28 cellular contexts compared by ENCODE assay signal in the genomic region with DNA sequence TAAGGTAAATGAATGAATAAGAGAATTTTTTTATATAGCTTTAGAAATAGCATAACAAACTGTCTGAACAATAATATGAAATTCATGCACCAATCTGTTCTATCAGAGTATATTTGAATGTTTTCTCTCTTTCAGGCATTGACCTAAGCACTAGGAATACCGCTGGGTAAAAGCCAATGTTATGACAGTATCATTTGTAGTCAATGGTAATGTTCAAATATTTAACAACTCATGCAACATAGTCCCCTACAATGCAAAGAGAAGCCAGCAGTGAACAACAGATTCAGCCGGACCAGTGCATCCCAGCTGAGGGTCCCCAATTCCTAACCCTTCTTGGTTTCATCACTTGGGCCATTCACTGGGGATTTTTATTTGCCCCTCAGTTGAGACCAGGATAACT.
"Had no signal": no experiment of that assay in that cellular context is flagged by ENCODE, and none has a peak within 500 bp of the region (broad histone marks: within the 10 kb centered on the region; RNA-seq: fewer than 3 reads in every experiment).

No MANE protein-coding gene starts in this region.

- DNase-seq: hippocampal formation; kidney glomerular epithelial cell; left cardiac atrium; left lung; lower lobe of right lung; mammary epithelial cell; mesenchymal stem cell; naive thymus-derived CD8-positive, alpha-beta T cell; occipital lobe; right lobe of liver; stimulated activated CD4-positive, alpha-beta T cell treated with anti-CD3 and anti-CD28 coated beads, Interleukin-1b, Interleukin-23, amount 100 ng/mL, for 48 hours; stimulated activated CD4-positive, alpha-beta T cell treated with anti-CD3 and anti-CD28 coated beads, Interleukin-2, amount 100 ng/mL, for 48 hours; stimulated activated CD4-positive, alpha-beta T cell treated with anti-CD3 and anti-CD28 coated beads, Interleukin-4, amount 100 ng/mL, for 4 hours; stimulated activated CD8-positive, alpha-beta memory T cell treated with anti-CD3 and anti-CD28 coated beads, Interleukin-4, amount 100 ng/mL, for 48 hours; stimulated activated naive CD4-positive, alpha-beta T cell treated with Interleukin-2 at 50 U/mL for 16 hours; stimulated activated naive CD8-positive, alpha-beta T cell treated with anti-CD3 and anti-CD28 coated beads, Interleukin-15, amount 100 ng/mL, for 72 hours; substantia nigra; transverse colon; upper lobe of left lung had no signal

- H3K27ac Mint-ChIP-seq: nephron; progenitor cell of endocrine pancreas; stimulated activated memory B cell treated with anti-CD40 and anti-IgM and Interleukin-4, amounts not matched to agents 10 μg/mL and 1 μg/mL and 100 μg/mL, for 72 hours; stimulated activated naive CD8-positive, alpha-beta T cell treated with anti-CD3 and anti-CD28 coated beads, Interleukin-15, amount 100 ng/mL, for 72 hours had no signal

- H3K27me3 ChIP-seq: left lung, neutrophil, right atrium auricular region, right lobe of liver, transverse colon, upper lobe of left lung, vagina had no signal

- FAIRE-seq: keratinocyte had no signal

- H3K27me3 Mint-ChIP-seq: naive thymus-derived CD8-positive, alpha-beta T cell; progenitor cell of endocrine pancreas; stimulated activated memory B cell treated with anti-CD40 and anti-IgM and Interleukin-4, amounts not matched to agents 10 μg/mL and 1 μg/mL and 100 μg/mL, for 72 hours; stimulated activated naive CD8-positive, alpha-beta T cell treated with anti-CD3 and anti-CD28 coated beads, Interleukin-15, amount 100 ng/mL, for 72 hours had no signal

- ATAC-seq: left cardiac atrium; left lung; lower lobe of right lung; naive thymus-derived CD8-positive, alpha-beta T cell; stimulated activated memory B cell treated with anti-CD40 and anti-IgM and Interleukin-4, amounts not matched to agents 10 μg/mL and 1 μg/mL and 100 μg/mL, for 72 hours; stimulated activated naive CD8-positive, alpha-beta T cell treated with anti-CD3 and anti-CD28 coated beads, Interleukin-15, amount 100 ng/mL, for 72 hours had no signal

- H3K4me3 Mint-ChIP-seq: naive thymus-derived CD8-positive, alpha-beta T cell; nephron; neural crest cell; stimulated activated memory B cell treated with anti-CD40 and anti-IgM and Interleukin-4, amounts not matched to agents 10 μg/mL and 1 μg/mL and 100 μg/mL, for 72 hours; stimulated activated naive CD8-positive, alpha-beta T cell treated with anti-CD3 and anti-CD28 coated beads, Interleukin-15, amount 100 ng/mL, for 72 hours had no signal

- H3K9me3 ChIP-seq: left lung, lower lobe of right lung, neutrophil, right atrium auricular region, right lobe of liver, transverse colon, upper lobe of left lung, vagina had no signal

- H3K4me1 Mint-ChIP-seq: nephron had no signal

- H3K4me2 ChIP-seq: smooth muscle cell had no signal

- H3K9me3 Mint-ChIP-seq: naive thymus-derived CD8-positive, alpha-beta T cell; nephron; neural crest cell; stimulated activated memory B cell treated with anti-CD40 and anti-IgM and Interleukin-4, amounts not matched to agents 10 μg/mL and 1 μg/mL and 100 μg/mL, for 72 hours; stimulated activated naive CD8-positive, alpha-beta T cell treated with anti-CD3 and anti-CD28 coated beads, Interleukin-15, amount 100 ng/mL, for 72 hours had no signal

- H3K36me3 ChIP-seq: left lung, lower lobe of right lung, neutrophil, right atrium auricular region, right lobe of liver, transverse colon, upper lobe of left lung, vagina had no signal

- H3K4me1 ChIP-seq: left lung, lower lobe of right lung, right atrium auricular region, right lobe of liver, transverse colon, upper lobe of left lung had no signal

- H3K36me3 Mint-ChIP-seq: naive thymus-derived CD8-positive, alpha-beta T cell; stimulated activated memory B cell treated with anti-CD40 and anti-IgM and Interleukin-4, amounts not matched to agents 10 μg/mL and 1 μg/mL and 100 μg/mL, for 72 hours had no signal

- H3K4me3 ChIP-seq: left lung, lower lobe of right lung, right atrium auricular region, right lobe of liver, smooth muscle cell, transverse colon, upper lobe of left lung, vagina had no signal

- H3K27ac ChIP-seq: left lung, lower lobe of right lung, neutrophil, right atrium auricular region, right lobe of liver, transverse colon, upper lobe of left lung, vagina had no signal
